17 cellular contexts compared by ENCODE assay signal in genomic region chr2:20415511-20415918, GRCh38. TPM values are rescaled to one million over a fixed set of nuclear protein-coding genes. Genes with fewer than 3 reads are reported as not detected.
DNase-seq lines count a peak whose midpoint lies in the region; FAIRE-seq and TF ChIP-seq lines count a peak whose summit lies in the region.
"Had no signal": no experiment of that assay in that cellular context is flagged by ENCODE, and none has a peak within 500 bp of the region (broad histone marks: within the 10 kb centered on the region; RNA-seq: fewer than 3 reads in every experiment).

No MANE protein-coding gene starts in this region.

- H3K79me1 ChIP-seq in mesendoderm (ENCODE audit: low read length) = no peaks in the 10 kb centered on the region

- H4K5ac ChIP-seq in mesendoderm (ENCODE audit: low read length) = no peak overlapping the region

- H3K27ac ChIP-seq in mesendoderm (ENCODE audit: low read depth, low read length) (no peak overlapping the region), hepatocyte (no peak overlapping the region)
- H3K27ac ChIP-seq: ascending aorta, psoas muscle, SJCRH30, thoracic aorta had no signal

- H3K4me3 ChIP-seq in epithelial cell of esophagus (ENCODE audit: low read length) = no peak overlapping the region
- no peak overlapping the region for H3K4me3 ChIP-seq in mesendoderm (ENCODE audit: low read length)
- H3K4me3 ChIP-seq in hepatocyte = no peak overlapping the region
- H3K4me3 ChIP-seq: ascending aorta, GM23338, psoas muscle, SJCRH30, thoracic aorta had no signal

- no peaks in the 10 kb centered on the region for H3K9me3 ChIP-seq in hepatocyte (ENCODE audit: low read depth)
- H3K9me3 ChIP-seq: ascending aorta, psoas muscle, SJCRH30, thoracic aorta had no signal

- no peak for TF ChIP-seq POLR2A in GM12891 (IDR thresholded peaks at IDR 0.05; ENCODE audit: low read depth, low read length)

- no peak overlapping the region for H2AFZ ChIP-seq in hepatocyte
- H2AFZ ChIP-seq: GM23338 had no signal

- no peak overlapping the region for H2BK5ac ChIP-seq in mesendoderm (ENCODE audit: low read length)

- no peaks in the 10 kb centered on the region for H4K20me1 ChIP-seq in hepatocyte (ENCODE audit: insufficient read depth, poor library complexity, severe bottlenecking)

- H3K4me2 ChIP-seq in mesendoderm (ENCODE audit: low read length) = no peak overlapping the region
- no peak overlapping the region for H3K4me2 ChIP-seq in hepatocyte
- H3K4me2 ChIP-seq: GM23338 had no signal

- no CpG with 5 or more reads among the region's 2 CpGs for WGBS in mesendoderm (ENCODE audit: extremely low coverage, insufficient coverage, low lambda C conversion rate)
- WGBS in hepatocyte (ENCODE audit: low lambda C conversion rate, missing lambda C conversion rate) = 71% methylated on average over 2 of the region's 2 CpGs

- no peak overlapping the region for H3K18ac ChIP-seq in mesendoderm (ENCODE audit: low read length)

- no peak overlapping the region for H3K9ac ChIP-seq in mesendoderm (ENCODE audit: low read length)

- H3K79me2 ChIP-seq in mesendoderm (ENCODE audit: control insufficient read depth, insufficient read depth, low read length) (no peaks in the 10 kb centered on the region), hepatocyte (no peaks in the 10 kb centered on the region)

- H3K9me2 ChIP-seq in hepatocyte (replicated peaks; ENCODE audit: insufficient read depth) = no peaks in the 10 kb centered on the region

- H3K36me3 ChIP-seq in mesendoderm (ENCODE audit: control insufficient read depth, insufficient read depth, low read length) (no peaks in the 10 kb centered on the region), hepatocyte (replicated peaks; ENCODE audit: insufficient read depth, low read depth) (no peaks in the 10 kb centered on the region)
- H3K36me3 ChIP-seq: ascending aorta, SJCRH30, thoracic aorta had no signal

- no peak overlapping the region for H2BK120ac ChIP-seq in mesendoderm (ENCODE audit: low read depth, low read length)

- no peaks in the 10 kb centered on the region for H3K4me1 ChIP-seq in mesendoderm (ENCODE audit: control insufficient read depth, low read depth, low read length)
- H3K4me1 ChIP-seq in hepatocyte (ENCODE audit: insufficient read depth) = peaks cover 3% of the 10 kb centered on the region
- H3K4me1 ChIP-seq: psoas muscle had no signal

- H2BK15ac ChIP-seq in mesendoderm (replicated peaks; ENCODE audit: low read depth) = no peak overlapping the region

- TF ChIP-seq CTCF in epithelial cell of esophagus (IDR thresholded peaks at IDR 0.05; ENCODE audit: insufficient read depth, low read depth, low read length, missing control alignments) (no peak), hepatocyte (IDR thresholded peaks at IDR 0.05; ENCODE audit: poor library complexity) (no peak)

- H3K23ac ChIP-seq in mesendoderm (ENCODE audit: low read length) = no peak overlapping the region

- H2AK5ac ChIP-seq in mesendoderm (ENCODE audit: low read length) = no peak overlapping the region

- H3K27me3 ChIP-seq in mesendoderm (ENCODE audit: insufficient read depth, low read length, poor library complexity) = no peaks in the 10 kb centered on the region
- no peaks in the 10 kb centered on the region for H3K27me3 ChIP-seq in hepatocyte
- H3K27me3 ChIP-seq: ascending aorta, SJCRH30 had no signal

- no peak for FAIRE-seq in GM12891 (lab: Jason Lieb, UNC)
- FAIRE-seq: islet of Langerhans had no signal

- DNase-seq in Daoy (ENCODE audit: low read depth) (peak; percentile 48), NCI-H2171 (lab: John Stamatoyannopoulos, UW) (peak; percentile 26), epithelial cell of esophagus (ENCODE audit: low read depth) (peak; percentile 84), mesendoderm (peak; percentile 29), NCI-H1092 treated with DMSO at 0.1 percent for 48 hours (lab: John Stamatoyannopoulos, UW) (no peak), hepatocyte (ENCODE audit: low spot score) (no peak), GM12891 (ENCODE audit: insufficient read length, low spot score) (no peak), COR-L47 (lab: John Stamatoyannopoulos, UW) (no peak)
- DNase-seq: activated naive CD4-positive, alpha-beta T cell treated with Interleukin-2 at 50 U/mL for 16 hours; NCI-H2227 treated with DMSO at 0.1 percent for 48 hours; psoas muscle; SJCRH30; stimulated activated CD4-positive, alpha-beta T cell treated with anti-CD3 and anti-CD28 coated beads, Interleukin-12 subunit alpha, Interleukin-12 subunit beta, amount 100 ng/mL, for 4 hours had no signal

- H3K4ac ChIP-seq in mesendoderm (ENCODE audit: low read depth, low read length) = no peak overlapping the region

- no peak overlapping the region for H4K8ac ChIP-seq in mesendoderm (ENCODE audit: low read depth, low read length)

- no peak overlapping the region for H3K56ac ChIP-seq in mesendoderm (ENCODE audit: low read length)

TF ChIP-seq in GM12891, 5 proteins besides CTCF, POLR2A, EP300 and RAD21:
- TF ChIP-seq SPI1 (IDR thresholded peaks at IDR 0.05; ENCODE audit: low read depth, low read length) (no peak), TAF1 (IDR thresholded peaks at IDR 0.05; ENCODE audit: low read depth, low read length) (no peak), POU2F2 (IDR thresholded peaks at IDR 0.05; ENCODE audit: low read depth, low read length) (no peak), PAX5 (IDR thresholded peaks at IDR 0.05; ENCODE audit: insufficient read depth, low read length, severe bottlenecking) (no peak), POLR2AphosphoS5 (IDR thresholded peaks at IDR 0.05; ENCODE audit: low read depth, low read length) (no peak)

RNA-seq across cellular contexts. Expression of gene RHOB, which starts 31.4 kb away (rescaled TPM):
- total RNA-seq in Daoy (2014; rRNA removed; shearing (Covaris generic)) = 115 and 121 TPM in 2 replicates
- 109 TPM for polyA plus RNA-seq in mesendoderm (2013, experiment 1 of 2)
- polyA plus RNA-seq in mesendoderm (2013, experiment 2 of 2) = 109 TPM
- total RNA-seq in hepatocyte = 387 and 429 TPM in 2 replicates
- 103 and 146 TPM in 2 replicates for polyA plus RNA-seq in hepatocyte
- 12.7 TPM for polyA plus RNA-seq in GM12891 (2012; ENCODE audit: low read depth, missing spikeins)

Comparison
In these comparisons a context has a peak if more than half of its experiments do, and no peak if none do; other contexts are left out.
1. DNase-seq: peak in Daoy (single experiment), NCI-H2171 (single experiment), epithelial cell of esophagus (single experiment) and mesendoderm (single experiment); none in NCI-H1092 treated with DMSO at 0.1 percent for 48 hours (single experiment), hepatocyte (single experiment), GM12891 (single experiment) and COR-L47 (single experiment).